In genomic region chr11:100328626-100329340, GRCh38 we compare ENCODE assay signal across 14 cellular contexts.
DNase-seq lines count a peak whose midpoint lies in the region; ATAC-seq, FAIRE-seq and TF ChIP-seq lines count a peak whose summit lies in the region.
"Had no signal": no experiment of that assay in that cellular context is flagged by ENCODE, and none has a peak within 500 bp of the region (broad histone marks: within the 10 kb centered on the region; RNA-seq: fewer than 3 reads in every experiment).

No MANE protein-coding gene starts in this region.

- WGBS in sigmoid colon, 2 donors, result 81 to 88% methylated on average over 4 of the region's 4 CpGs

- FAIRE-seq in HTR-8/SVneo (lab: Jason Lieb, UNC), result peak; percentile 62
- FAIRE-seq in frontal cortex (lab: Jason Lieb, UNC), result no peak
- FAIRE-seq: G401.6 had no signal

- H3K27ac ChIP-seq in SJCRH30, result peak overlapping the region; percentile 3; the same call in 1 of the 2 replicates
- no peak overlapping the region for H3K27ac ChIP-seq in sigmoid colon
- H3K27ac ChIP-seq: esophagus squamous epithelium had no signal

- H3K36me3 ChIP-seq in SJCRH30, result no peaks in the 10 kb centered on the region
- H3K36me3 ChIP-seq in sigmoid colon, result no peaks in the 10 kb centered on the region
- H3K36me3 ChIP-seq: esophagus squamous epithelium had no signal

- no peak for TF ChIP-seq POLR2A in sigmoid colon (IDR thresholded peaks at IDR 0.05)

- H3K4me3 ChIP-seq in SJCRH30 (no peak overlapping the region), sigmoid colon (no peak overlapping the region)
- H3K4me3 ChIP-seq: esophagus squamous epithelium had no signal

- ATAC-seq in Right ventricle myocardium superior (ENCODE audit: poor library complexity), result no peak
- ATAC-seq in GM19328 (IDR thresholded peaks at IDR 0.05; ENCODE audit: unreplicated experiment), result no peak
- ATAC-seq: activated CD4-positive, CD25-positive, alpha-beta regulatory T cell treated with anti-CD3 and anti-CD28 coated beads, Interleukin-2, amount 50 U/mL, for 24 hours had no signal

- TF ChIP-seq CTCF in sigmoid colon (IDR thresholded peaks at IDR 0.05), result no peak

- no peak for TF ChIP-seq EP300 in sigmoid colon (IDR thresholded peaks at IDR 0.05)

- H3K27me3 ChIP-seq in SJCRH30 (no peaks in the 10 kb centered on the region), sigmoid colon (no peaks in the 10 kb centered on the region)
- H3K27me3 ChIP-seq: esophagus squamous epithelium had no signal

- DNase-seq in DMS53 treated with DMSO at 0.1 percent for 48 hours (lab: John Stamatoyannopoulos, UW; ENCODE audit: unreplicated experiment), result peak; percentile 79
- peak; percentile 22 for DNase-seq in HTR-8/SVneo (ENCODE audit: insufficient read length, low spot score)
- peak; percentile 27 to 46 for DNase-seq in SJCRH30
- DNase-seq in glomerular visceral epithelial cell (ENCODE audit: extremely low spot score), result peak; percentile 67
- no peak for DNase-seq in sigmoid colon
- DNase-seq in Right ventricle myocardium superior, result no peak
- DNase-seq in frontal cortex (ENCODE audit: low spot score in 2 of 2), result no peak
- DNase-seq: esophagus squamous epithelium, HCEC 1CT, NCI-H1105, occipital lobe had no signal

- intact Hi-C loops in sigmoid colon (cut with DNase I), result no loop called here
- intact Hi-C loops in Right ventricle myocardium superior (cut with DNase I), result no loop called here

- peaks cover 5% of the 10 kb centered on the region; the same call in 1 of the 2 replicates for H3K4me1 ChIP-seq in SJCRH30
- no peaks in the 10 kb centered on the region for H3K4me1 ChIP-seq in sigmoid colon

- H3K9me3 ChIP-seq in SJCRH30 (replicated peaks), result no peaks in the 10 kb centered on the region
- H3K9me3 ChIP-seq in sigmoid colon, result no peaks in the 10 kb centered on the region
- H3K9me3 ChIP-seq: esophagus squamous epithelium had no signal

Comparison
In these comparisons a context has a peak if more than half of its experiments do, and no peak if none do; other contexts are left out.
1. DNase-seq: peak in DMS53 treated with DMSO at 0.1 percent for 48 hours (single experiment), HTR-8/SVneo (single experiment), SJCRH30 (2 of 2) and glomerular visceral epithelial cell (single experiment); none in sigmoid colon (single experiment), Right ventricle myocardium superior (single experiment) and frontal cortex (0 of 2).